14 cellular contexts compared by ENCODE assay signal in genomic region chr6:169843991-169844390, GRCh38.
DNase-seq lines count a peak whose midpoint lies in the region; ATAC-seq and TF ChIP-seq lines count a peak whose summit lies in the region.
"Had no signal": no experiment of that assay in that cellular context is flagged by ENCODE, and none has a peak within 500 bp of the region (broad histone marks: within the 10 kb centered on the region; RNA-seq: fewer than 3 reads in every experiment).

No MANE protein-coding gene starts in this region.

- H3K27ac ChIP-seq in DOHH2 (ENCODE audit: low read depth, low read length) (no peak overlapping the region), spleen (no peak overlapping the region), GM23248 (no peak overlapping the region)
- H3K27ac ChIP-seq: BLaER1 treated with 17β-estradiol and CSF1 and Interleukin-3, amounts not matched to agents 10 nM and 100 nM had no signal

- peak overlapping the region; percentile 45; the same call in 1 of the 2 replicates for H3K4me2 ChIP-seq in DOHH2 (ENCODE audit: low read length)
- H3K4me2 ChIP-seq in GM23248 (ENCODE audit: unreplicated experiment): no peak overlapping the region
- H3K4me2 ChIP-seq: BLaER1 treated with 17β-estradiol and CSF1 and Interleukin-3, amounts not matched to agents 10 nM and 100 nM; GM23338 had no signal

- no peak overlapping the region for H3K9ac ChIP-seq in GM23248
- H3K9ac ChIP-seq: BLaER1 treated with 17β-estradiol and CSF1 and Interleukin-3, amounts not matched to agents 10 nM and 100 nM had no signal

- intact Hi-C loops in spleen (cut with DNase I; ENCODE audit: low total_unique reads): no loop called here
- intact Hi-C loops in activated T-helper 1 cell treated with anti-CD3 and anti-CD28 coated beads, Interleukin-12 subunit alpha, Interleukin-12 subunit beta, Interleukin-2, Interleukin-4 antibody, amounts not matched to agents 30 ng/mL and 10 ng/mL and 1 ng/mL, durations not matched to agents 14 hours and 24 hours and 36 hours (cut with micrococcal nuclease): no loop called here

- H3K4me3 Mint-ChIP-seq in T-helper 17 cell: no peak overlapping the region
- no peak overlapping the region for H3K4me3 Mint-ChIP-seq in activated T-helper 1 cell treated with anti-CD3 and anti-CD28 coated beads, Interleukin-12 subunit alpha, Interleukin-12 subunit beta, Interleukin-2, Interleukin-4 antibody, amounts not matched to agents 30 ng/mL and 10 ng/mL and 1 ng/mL, durations not matched to agents 14 hours and 24 hours and 36 hours
- H3K4me3 Mint-ChIP-seq: CD4-positive, CD25-positive, alpha-beta regulatory T cell; GM23338 had no signal

- H3K27me3 Mint-ChIP-seq in T-helper 17 cell: peaks cover 33% of the 10 kb centered on the region
- peaks cover 3% of the 10 kb centered on the region for H3K27me3 Mint-ChIP-seq in activated T-helper 1 cell treated with anti-CD3 and anti-CD28 coated beads, Interleukin-12 subunit alpha, Interleukin-12 subunit beta, Interleukin-2, Interleukin-4 antibody, amounts not matched to agents 30 ng/mL and 10 ng/mL and 1 ng/mL, durations not matched to agents 14 hours and 24 hours and 36 hours (ENCODE audit: insufficient read depth)

- no peaks in the 10 kb centered on the region for H3K4me1 Mint-ChIP-seq in T-helper 17 cell
- no peaks in the 10 kb centered on the region for H3K4me1 Mint-ChIP-seq in activated T-helper 1 cell treated with anti-CD3 and anti-CD28 coated beads, Interleukin-12 subunit alpha, Interleukin-12 subunit beta, Interleukin-2, Interleukin-4 antibody, amounts not matched to agents 30 ng/mL and 10 ng/mL and 1 ng/mL, durations not matched to agents 14 hours and 24 hours and 36 hours (ENCODE audit: low read depth)
- H3K4me1 Mint-ChIP-seq: CD4-positive, CD25-positive, alpha-beta regulatory T cell; GM23338 had no signal

- no peaks in the 10 kb centered on the region for H3K79me2 ChIP-seq in DOHH2 (ENCODE audit: control insufficient read depth, low read length)
- H3K79me2 ChIP-seq in GM23248 (ENCODE audit: insufficient read depth): no peaks in the 10 kb centered on the region

- no peak for DNase-seq in T-helper 17 cell
- DNase-seq in left lobe of liver (ENCODE audit: low spot score): peak; percentile 10
- DNase-seq in spleen: peak; percentile 58
- DNase-seq in GM23248: no peak
- no peak for DNase-seq in H7
- no peak for DNase-seq in activated T-helper 1 cell treated with anti-CD3 and anti-CD28 coated beads, Interleukin-12 subunit alpha, Interleukin-12 subunit beta, Interleukin-2, Interleukin-4 antibody, amounts not matched to agents 30 ng/mL and 10 ng/mL and 1 ng/mL, durations not matched to agents 14 hours and 24 hours and 36 hours (ENCODE audit: low spot score)
- DNase-seq in activated CD4-positive, alpha-beta T cell treated with anti-CD3 and anti-CD28 coated beads for 48 hours: no peak
- DNase-seq: ACHN; CD4-positive, CD25-positive, alpha-beta regulatory T cell; DMS53 had no signal

- TF ChIP-seq POLR2A in spleen (IDR thresholded peaks at IDR 0.05): no peak

- H3K9me3 ChIP-seq in DOHH2 (ENCODE audit: control insufficient read depth, insufficient read depth, low read length) (peaks cover 4% of the 10 kb centered on the region; the same call in 1 of the 2 replicates), T-helper 17 cell (ENCODE audit: control insufficient read depth, low read length, poor library complexity, severe bottlenecking) (no peaks in the 10 kb centered on the region), spleen (no peaks in the 10 kb centered on the region), GM23248 (ENCODE audit: low read depth) (no peaks in the 10 kb centered on the region)
- H3K9me3 ChIP-seq: HAP-1 had no signal

- no peak overlapping the region for H3K4me3 ChIP-seq in DOHH2 (ENCODE audit: low read length)
- no peak overlapping the region for H3K4me3 ChIP-seq in spleen
- H3K4me3 ChIP-seq in GM23248: no peak overlapping the region
- H3K4me3 ChIP-seq in H7 (ENCODE audit: insufficient read depth, low read depth, low read length): no peak overlapping the region
- H3K4me3 ChIP-seq: BLaER1 treated with 17β-estradiol and CSF1 and Interleukin-3, amounts not matched to agents 10 nM and 100 nM; GM23338; HAP-1 had no signal

- H3K27me3 ChIP-seq in DOHH2 (ENCODE audit: control insufficient read depth, low read length) (peaks cover 6% of the 10 kb centered on the region; the same call in 1 of the 2 replicates), spleen (replicated peaks in 1 of 7) (peaks cover 0 to 20% (median 0%) of the 10 kb centered on the region in 7 donors), GM23248 (replicated peaks; ENCODE audit: insufficient read depth) (peaks cover 4% of the 10 kb centered on the region; the same call in 1 of the 2 replicates), H7 (ENCODE audit: control insufficient read depth, insufficient read depth, low read length) (no peaks in the 10 kb centered on the region)

- TF ChIP-seq CTCF in DOHH2 (IDR thresholded peaks at IDR 0.05; ENCODE audit: low read depth, low read length, poor library complexity, severe bottlenecking): no peak
- no peak for TF ChIP-seq CTCF in spleen (IDR thresholded peaks at IDR 0.05 in 8 of 11, conservative IDR thresholded peaks at IDR 0.05 in 3 of 11)

- no peaks in the 10 kb centered on the region for H3K9me3 Mint-ChIP-seq in activated T-helper 1 cell treated with anti-CD3 and anti-CD28 coated beads, Interleukin-12 subunit alpha, Interleukin-12 subunit beta, Interleukin-2, Interleukin-4 antibody, amounts not matched to agents 30 ng/mL and 10 ng/mL and 1 ng/mL, durations not matched to agents 14 hours and 24 hours and 36 hours
- H3K9me3 Mint-ChIP-seq: CD4-positive, CD25-positive, alpha-beta regulatory T cell; GM23338 had no signal

- 49 to 68% (median 58%) methylated on average over 6 of the region's 6 CpGs for WGBS in spleen, 5 donors
- WGBS in GM23248 (ENCODE audit: low coverage in 1 of 2, low lambda C conversion rate in 2 of 2, missing lambda C conversion rate in 2 of 2), 2 experiments: 23 to 27% methylated on average over 6 of the region's 6 CpGs

- H3K36me3 Mint-ChIP-seq in T-helper 17 cell (ENCODE audit: low read depth): no peaks in the 10 kb centered on the region
- H3K36me3 Mint-ChIP-seq in activated T-helper 1 cell treated with anti-CD3 and anti-CD28 coated beads, Interleukin-12 subunit alpha, Interleukin-12 subunit beta, Interleukin-2, Interleukin-4 antibody, amounts not matched to agents 30 ng/mL and 10 ng/mL and 1 ng/mL, durations not matched to agents 14 hours and 24 hours and 36 hours (ENCODE audit: low read depth): no peaks in the 10 kb centered on the region
- H3K36me3 Mint-ChIP-seq: CD4-positive, CD25-positive, alpha-beta regulatory T cell had no signal

- H4K20me1 ChIP-seq in DOHH2 (ENCODE audit: control insufficient read depth, insufficient read depth, low read depth, low read length) (no peaks in the 10 kb centered on the region), GM23248 (ENCODE audit: insufficient read depth) (no peaks in the 10 kb centered on the region)
- H4K20me1 ChIP-seq: BLaER1 treated with 17β-estradiol and CSF1 and Interleukin-3, amounts not matched to agents 10 nM and 100 nM had no signal

- H3K36me3 ChIP-seq in DOHH2 (ENCODE audit: control insufficient read depth, low read length): no peaks in the 10 kb centered on the region
- H3K36me3 ChIP-seq in spleen: no peaks in the 10 kb centered on the region
- no peaks in the 10 kb centered on the region for H3K36me3 ChIP-seq in GM23248 (ENCODE audit: low read depth)
- no peaks in the 10 kb centered on the region for H3K36me3 ChIP-seq in H7 (replicated peaks; ENCODE audit: control insufficient read depth, insufficient read depth, low read length)
- H3K36me3 ChIP-seq: BLaER1 treated with 17β-estradiol and CSF1 and Interleukin-3, amounts not matched to agents 10 nM and 100 nM; HAP-1 had no signal

- H3K4me1 ChIP-seq in DOHH2 (ENCODE audit: control insufficient read depth, low read length) (peaks cover 21% of the 10 kb centered on the region), spleen (no peaks in the 10 kb centered on the region), GM23248 (ENCODE audit: insufficient read depth) (no peaks in the 10 kb centered on the region)
- H3K4me1 ChIP-seq: HAP-1 had no signal

- H3K9me2 ChIP-seq in DOHH2 (replicated peaks; ENCODE audit: control insufficient read depth, low read length) (no peaks in the 10 kb centered on the region), GM23248 (ENCODE audit: insufficient read depth) (no peaks in the 10 kb centered on the region)

- in situ Hi-C loops in GM23248 (cut with MboI): no loop called here

- no peak overlapping the region for H2AFZ ChIP-seq in GM23248
- H2AFZ ChIP-seq: GM23338 had no signal

- H3F3A ChIP-seq in DOHH2 (ENCODE audit: control insufficient read depth, insufficient read depth): no peaks in the 10 kb centered on the region
- H3F3A ChIP-seq in GM23248 (ENCODE audit: insufficient read depth): no peaks in the 10 kb centered on the region

- no peak for ATAC-seq in T-helper 17 cell
- no peak for ATAC-seq in left lobe of liver
- ATAC-seq: GM23338 had no signal

- H3K27ac Mint-ChIP-seq in T-helper 17 cell: peak overlapping the region; percentile 89
- H3K27ac Mint-ChIP-seq in activated T-helper 1 cell treated with anti-CD3 and anti-CD28 coated beads, Interleukin-12 subunit alpha, Interleukin-12 subunit beta, Interleukin-2, Interleukin-4 antibody, amounts not matched to agents 30 ng/mL and 10 ng/mL and 1 ng/mL, durations not matched to agents 14 hours and 24 hours and 36 hours: no peak overlapping the region
- H3K27ac Mint-ChIP-seq: CD4-positive, CD25-positive, alpha-beta regulatory T cell; GM23338 had no signal

Comparison
In these comparisons a context has a peak if more than half of its experiments do, and no peak if none do; other contexts are left out.
1. DNase-seq: peak in left lobe of liver (single experiment) and spleen (single experiment); none in T-helper 17 cell (0 of 3), GM23248 (single experiment), H7 (single experiment), activated T-helper 1 cell treated with anti-CD3 and anti-CD28 coated beads, Interleukin-12 subunit alpha, Interleukin-12 subunit beta, Interleukin-2, Interleukin-4 antibody, amounts not matched to agents 30 ng/mL and 10 ng/mL and 1 ng/mL, durations not matched to agents 14 hours and 24 hours and 36 hours (single experiment) and activated CD4-positive, alpha-beta T cell treated with anti-CD3 and anti-CD28 coated beads for 48 hours (single experiment).